Comparison of ENCODE assay signal across 8 cellular contexts in the genomic region with DNA sequence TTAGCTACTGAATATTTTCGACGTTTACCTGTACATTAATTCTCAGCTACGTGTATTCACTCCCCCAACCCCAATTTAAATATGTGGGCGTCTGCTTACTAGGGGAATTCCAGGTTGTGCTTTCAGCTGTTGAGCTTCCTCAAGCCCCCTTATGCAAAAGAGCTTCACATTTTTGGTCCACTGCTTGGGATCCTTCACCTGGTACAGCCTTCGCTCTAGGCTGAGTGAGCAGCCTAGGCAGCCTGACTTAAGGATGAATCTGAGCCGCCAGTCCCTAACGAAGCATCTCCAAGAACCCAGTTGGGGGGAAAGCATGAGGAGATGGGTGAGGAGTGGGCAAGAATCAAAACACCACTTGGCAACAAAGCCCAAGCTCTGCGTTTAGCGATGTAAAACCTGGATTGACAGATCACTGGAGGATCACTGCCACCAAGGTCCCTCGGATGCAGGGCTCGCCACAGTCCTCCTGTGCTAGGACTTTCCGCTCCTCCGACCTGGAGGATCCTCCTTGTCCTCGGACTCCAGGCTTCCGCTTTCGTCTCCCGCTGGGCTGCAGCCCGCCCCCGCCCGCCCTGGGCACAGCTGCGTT. TPM values are rescaled to one million over a fixed set of nuclear protein-coding genes. Genes with fewer than 3 reads are reported as not detected.
DNase-seq lines count a peak whose midpoint lies in the region; ATAC-seq, FAIRE-seq and TF ChIP-seq lines count a peak whose summit lies in the region.

No MANE protein-coding gene starts in this region.

- no peak for FAIRE-seq in D721Med (lab: Jason Lieb, UNC)

- POLR2A ChIA-PET in CD4-positive, alpha-beta memory T cell (lab: Charles Lee; ENCODE audit: partially characterized antibody) = interaction anchor here (0.7 to 3.6 kb wide), 16 partner anchors 9 to 1131 kb away, joined by 3 to 53 read pairs (median 10); a partner anchor contains a TSS

- peaks cover 54% of the 10 kb centered on the region for H3K79me2 ChIP-seq in osteoblast (ENCODE audit: insufficient read depth, low read length)

- peak; percentile 34 to 78 (median 45) for DNase-seq in CD4-positive, alpha-beta memory T cell
- DNase-seq in H7 (peak; percentile 49), epithelial cell of prostate (ENCODE audit: low read depth, low spot score) (peak; percentile 45), osteoblast (ENCODE audit: insufficient read length, low spot score, missing footprints) (peak; percentile 70), D721Med (ENCODE audit: insufficient read length, low spot score) (no peak)
- peak; percentile 19 for DNase-seq in T-helper 2 cell treated with Interferon-gamma antibody and Interleukin-4, amounts not matched to agents 5 μg/mL and 100 μg/mL, for 36 hours (ENCODE audit: low spot score)

- peaks cover 56% of the 10 kb centered on the region for H3K4me1 ChIP-seq in CD4-positive, alpha-beta memory T cell (ENCODE audit: insufficient read depth, low read length)
- peaks cover 33% of the 10 kb centered on the region for H3K4me1 ChIP-seq in osteoblast (ENCODE audit: insufficient read depth, low read length)

- peaks cover 29% of the 10 kb centered on the region for H4K20me1 ChIP-seq in osteoblast (ENCODE audit: insufficient read depth, low read length)

- ATAC-seq in GM19455 (IDR thresholded peaks at IDR 0.05; ENCODE audit: unreplicated experiment) (no peak), GM19328 (IDR thresholded peaks at IDR 0.05; ENCODE audit: unreplicated experiment) (no peak)

- H3K4me3 Mint-ChIP-seq in CD4-positive, alpha-beta memory T cell = peak overlapping the region; percentile 88 to 93 (median 92)
- H3K4me3 Mint-ChIP-seq in T-helper 2 cell treated with Interferon-gamma antibody and Interleukin-4, amounts not matched to agents 5 μg/mL and 100 μg/mL, for 36 hours = peak overlapping the region; percentile 90

- H3K4me1 Mint-ChIP-seq in CD4-positive, alpha-beta memory T cell = peaks cover 47 to 68% (median 59%) of the 10 kb centered on the region in 4 donors
- peaks cover 53% of the 10 kb centered on the region for H3K4me1 Mint-ChIP-seq in T-helper 2 cell treated with Interferon-gamma antibody and Interleukin-4, amounts not matched to agents 5 μg/mL and 100 μg/mL, for 36 hours (ENCODE audit: low read depth)

- H3K27me3 ChIP-seq in CD4-positive, alpha-beta memory T cell (ENCODE audit: insufficient read depth, low read length) = no peaks in the 10 kb centered on the region
- H3K27me3 ChIP-seq in H7 (ENCODE audit: control insufficient read depth, insufficient read depth, low read length) = no peaks in the 10 kb centered on the region
- H3K27me3 ChIP-seq in osteoblast (ENCODE audit: insufficient read depth, low read length) = no peaks in the 10 kb centered on the region

- intact Hi-C loops in CD4-positive, alpha-beta memory T cell (cut with micrococcal nuclease) = loop anchor here (1.0 to 10.0 kb wide), 14 partner anchors 16 to 1429 kb away; a partner anchor contains a TSS

- H3K27me3 Mint-ChIP-seq in CD4-positive, alpha-beta memory T cell = no peaks in the 10 kb centered on the region
- peaks cover 15% of the 10 kb centered on the region for H3K27me3 Mint-ChIP-seq in T-helper 2 cell treated with Interferon-gamma antibody and Interleukin-4, amounts not matched to agents 5 μg/mL and 100 μg/mL, for 36 hours (ENCODE audit: low read depth)

- no peaks in the 10 kb centered on the region for H3K9me3 ChIP-seq in CD4-positive, alpha-beta memory T cell (ENCODE audit: control insufficient read depth in 1 of 2, low read length in 2 of 2)
- H3K9me3 ChIP-seq in osteoblast (ENCODE audit: low read depth, low read length) = no peaks in the 10 kb centered on the region

- peaks cover 10% of the 10 kb centered on the region for H3K36me3 ChIP-seq in CD4-positive, alpha-beta memory T cell (ENCODE audit: insufficient read depth, low read length)
- peaks cover 3% of the 10 kb centered on the region for H3K36me3 ChIP-seq in H7 (replicated peaks; ENCODE audit: control insufficient read depth, insufficient read depth, low read length)
- peaks cover 9% of the 10 kb centered on the region for H3K36me3 ChIP-seq in osteoblast (ENCODE audit: insufficient read depth, low read length)

- H3K4me2 ChIP-seq in osteoblast (ENCODE audit: insufficient read depth, low read length) = peak overlapping the region; percentile 90

- peak overlapping the region; percentile 94 to 97 (median 96) for H3K27ac Mint-ChIP-seq in CD4-positive, alpha-beta memory T cell
- peak overlapping the region; percentile 95 for H3K27ac Mint-ChIP-seq in T-helper 2 cell treated with Interferon-gamma antibody and Interleukin-4, amounts not matched to agents 5 μg/mL and 100 μg/mL, for 36 hours

- no peaks in the 10 kb centered on the region for H3K9me3 Mint-ChIP-seq in CD4-positive, alpha-beta memory T cell
- H3K9me3 Mint-ChIP-seq in T-helper 2 cell treated with Interferon-gamma antibody and Interleukin-4, amounts not matched to agents 5 μg/mL and 100 μg/mL, for 36 hours = no peaks in the 10 kb centered on the region

- H2AFZ ChIP-seq in osteoblast (ENCODE audit: low read length) = peak overlapping the region; percentile 52

- CTCF ChIA-PET in CD4-positive, alpha-beta memory T cell (lab: Charles Lee; ENCODE audit: partially characterized antibody) = interaction anchor here (0.9 to 12.2 kb wide), 8 partner anchors 9 to 843 kb away, joined by 3 to 218 read pairs (median 4); a partner anchor contains a TSS

- H3K4me3 ChIP-seq in CD4-positive, alpha-beta memory T cell (ENCODE audit: low read length in 2 of 2) = peak overlapping the region; percentile 75 to 94
- H3K4me3 ChIP-seq in H7 (ENCODE audit: insufficient read depth, low read depth, low read length) = peak overlapping the region; percentile 63
- peak overlapping the region; percentile 82 for H3K4me3 ChIP-seq in osteoblast (ENCODE audit: insufficient read depth, low read length)

- no peak for TF ChIP-seq CTCF in osteoblast (IDR thresholded peaks at IDR 0.05; ENCODE audit: extremely low read depth, low read depth, low read length)
- TF ChIP-seq CTCF in D721Med (IDR thresholded peaks at IDR 0.05; ENCODE audit: insufficient read depth, missing control alignments) = no peak

- H3K27ac ChIP-seq in CD4-positive, alpha-beta memory T cell (ENCODE audit: low read depth, low read length) = peak overlapping the region; percentile 94
- H3K27ac ChIP-seq in epithelial cell of prostate (peak overlapping the region; percentile 96), osteoblast (ENCODE audit: low read depth, low read length) (peak overlapping the region; percentile 86)

- peaks cover 11 to 34% of the 10 kb centered on the region in 2 donors for H3K36me3 Mint-ChIP-seq in CD4-positive, alpha-beta memory T cell
- H3K36me3 Mint-ChIP-seq in T-helper 2 cell treated with Interferon-gamma antibody and Interleukin-4, amounts not matched to agents 5 μg/mL and 100 μg/mL, for 36 hours (ENCODE audit: low read depth) = peaks cover 33% of the 10 kb centered on the region

RNA-seq across cellular contexts. Expression of a gene that starts 0.6 kb away (rescaled TPM):
- 10 to 100 TPM; 36.1 to 37.0 TPM for total RNA-seq in CD4-positive, alpha-beta memory T cell
- polyA plus RNA-seq in CD4-positive, alpha-beta memory T cell = 10 to 100 TPM; 21.2 to 25.4 TPM
- 23.0 and 26.3 TPM in 2 replicates for total RNA-seq in H7 (2014; rRNA removed; shearing (Covaris generic))
- total RNA-seq in osteoblast = 30.4 and 35.7 TPM in 2 replicates

RNA-seq across cellular contexts. Expression of a gene that starts 16.3 kb away (rescaled TPM):
- 10 to 100 TPM; 39.6 to 41.6 TPM for total RNA-seq in CD4-positive, alpha-beta memory T cell
- 10 to 100 TPM; 21.2 to 25.8 TPM for polyA plus RNA-seq in CD4-positive, alpha-beta memory T cell
- 38.9 and 51.0 TPM in 2 replicates for total RNA-seq in H7 (2014; rRNA removed; shearing (Covaris generic))
- 11.2 and 13.0 TPM in 2 replicates for total RNA-seq in osteoblast
